22 cellular contexts compared by ENCODE assay signal in the genomic region with DNA sequence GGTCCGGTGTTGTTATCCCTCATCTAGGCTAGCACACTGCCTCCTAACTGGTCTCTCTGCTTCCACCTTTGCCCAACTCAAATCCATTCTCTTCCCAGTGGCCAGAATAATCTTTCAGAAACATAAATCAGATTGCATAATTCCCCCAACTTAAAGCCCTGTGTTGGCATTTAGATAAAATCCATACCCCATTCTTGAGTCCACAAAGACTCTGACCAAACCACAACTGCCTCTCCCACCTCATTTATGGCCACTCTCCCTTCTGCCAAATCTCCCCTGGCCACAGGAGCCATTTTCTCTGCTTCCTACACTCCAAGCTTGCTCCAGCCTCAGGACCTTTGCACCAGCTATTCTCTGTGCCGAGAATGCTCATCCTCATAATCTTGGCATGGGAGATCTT. TPM values are rescaled to one million over a fixed set of nuclear protein-coding genes. Genes with fewer than 3 reads are reported as not detected.
A peak's percentile ranks its signal among the peaks of the same experiment; 100 is the strongest.
DNase-seq lines count a peak whose midpoint lies in the region; ATAC-seq and TF ChIP-seq lines count a peak whose summit lies in the region.
"Had no signal": no experiment of that assay in that cellular context is flagged by ENCODE, and none has a peak within 500 bp of the region (broad histone marks: within the 10 kb centered on the region; RNA-seq: fewer than 3 reads in every experiment).

No MANE protein-coding gene starts in this region.

- H2BK15ac ChIP-seq in IMR-90 (ENCODE audit: low read depth, low read length) = no peak overlapping the region

- intact Hi-C loops in IMR-90 (cut with micrococcal nuclease) = no loop called here

- CTCF ChIA-PET in IMR-90 (lab: Yijun Ruan, JAX) = no interaction called here
- CTCF ChIA-PET in activated CD4-positive, alpha-beta T cell treated with anti-CD3 and anti-CD28 coated beads, Interleukin-2, amount 10 ng/mL, durations not matched to agents 7 days and 5 days (lab: Charles Lee) = no interaction called here

- H3K4me1 ChIP-seq in IMR-90 (ENCODE audit: control insufficient read depth, insufficient read depth, low read length) (peaks cover 7% of the 10 kb centered on the region), RWPE2 (ENCODE audit: insufficient read depth, poor library complexity, severe bottlenecking) (peaks cover 30% of the 10 kb centered on the region)

- H4K20me1 ChIP-seq in IMR-90 (ENCODE audit: insufficient read depth, low read length) = no peaks in the 10 kb centered on the region

- peak overlapping the region; percentile 57; the same call in 1 of the 2 replicates for H2AK5ac ChIP-seq in IMR-90 (ENCODE audit: low read depth, low read length)

- no TSS peak for BruUV-seq in IMR-90 (replicated peaks; lab: Mats Ljungman, UMichigan)

- H3K9ac ChIP-seq in IMR-90 (ENCODE audit: low read depth, low read length) = no peak overlapping the region

- H3K27me3 ChIP-seq in IMR-90 (ENCODE audit: control insufficient read depth, insufficient read depth, low read length) (no peaks in the 10 kb centered on the region), RWPE2 (ENCODE audit: insufficient read depth, poor library complexity, severe bottlenecking) (no peaks in the 10 kb centered on the region)
- H3K27me3 ChIP-seq: BE2C had no signal

- no peak for TF ChIP-seq RAD21 in IMR-90 (IDR thresholded peaks at IDR 0.05; ENCODE audit: low read length)

- no peak overlapping the region for H2BK20ac ChIP-seq in IMR-90 (ENCODE audit: low read depth, low read length)

- H3K18ac ChIP-seq in IMR-90 (ENCODE audit: low read depth, low read length) = no peak overlapping the region

- no peak overlapping the region for H2BK120ac ChIP-seq in IMR-90 (ENCODE audit: low read depth, low read length)

- no peaks in the 10 kb centered on the region for H3K79me1 ChIP-seq in IMR-90 (ENCODE audit: low read depth in 1 of 2, low read length in 2 of 2)

- H3K23ac ChIP-seq in IMR-90 (ENCODE audit: low read depth, low read length) = no peak overlapping the region

- no peak overlapping the region for H2AK9ac ChIP-seq in IMR-90 (replicated peaks; ENCODE audit: low read depth, low read length, poor library complexity)

- H3K27ac ChIP-seq in IMR-90 (ENCODE audit: insufficient read depth, low read length) (no peak overlapping the region), RWPE2 (ENCODE audit: poor library complexity, severe bottlenecking) (peak overlapping the region; percentile 79)

- POLR2A ChIA-PET in IMR-90 (lab: Charles Lee; ENCODE audit: unreplicated experiment) = no interaction called here
- POLR2A ChIA-PET in activated CD4-positive, alpha-beta T cell treated with anti-CD3 and anti-CD28 coated beads, Interleukin-2, amount 10 ng/mL, durations not matched to agents 7 days and 5 days (lab: Charles Lee) = no interaction called here

- no peaks in the 10 kb centered on the region for H3K36me3 Mint-ChIP-seq in activated CD4-positive, alpha-beta T cell treated with anti-CD3 and anti-CD28 coated beads, Interleukin-2, amount 10 ng/mL, durations not matched to agents 7 days and 5 days (ENCODE audit: low read depth)

- H3K9me1 ChIP-seq in IMR-90 (ENCODE audit: insufficient read depth, low read length) = peaks cover 6% of the 10 kb centered on the region

- no peak overlapping the region for H3K4me3 Mint-ChIP-seq in activated CD4-positive, alpha-beta T cell treated with anti-CD3 and anti-CD28 coated beads, Interleukin-2, amount 10 ng/mL, durations not matched to agents 7 days and 5 days
- H3K4me3 Mint-ChIP-seq: CD4-positive, CD25-positive, alpha-beta regulatory T cell; CD8-positive, alpha-beta memory T cell; HFFc6 had no signal

- no peak overlapping the region for H2BK5ac ChIP-seq in IMR-90 (ENCODE audit: low read depth, low read length, poor library complexity, severe bottlenecking)

- no peak overlapping the region; the same call in 1 of the 2 replicates for H4K91ac ChIP-seq in IMR-90 (ENCODE audit: insufficient read depth, low read depth, low read length)

- H3K14ac ChIP-seq in IMR-90 (replicated peaks; ENCODE audit: low read depth, low read length) = no peak overlapping the region

- in situ Hi-C loops in IMR-90 (cut with MboI; ENCODE audit: low sequenced_read_pairs) = no loop called here

- H3K27ac Mint-ChIP-seq in activated CD4-positive, alpha-beta T cell treated with anti-CD3 and anti-CD28 coated beads, Interleukin-2, amount 10 ng/mL, durations not matched to agents 7 days and 5 days = no peak overlapping the region
- H3K27ac Mint-ChIP-seq: CD4-positive, CD25-positive, alpha-beta regulatory T cell; CD8-positive, alpha-beta memory T cell; HFFc6 had no signal

- no peaks in the 10 kb centered on the region for H3K36me3 ChIP-seq in IMR-90 (ENCODE audit: control insufficient read depth, insufficient read depth, low read length)
- no peaks in the 10 kb centered on the region for H3K36me3 ChIP-seq in RWPE2 (ENCODE audit: low read depth)
- H3K36me3 ChIP-seq: BE2C had no signal

- H3K9me3 Mint-ChIP-seq in activated CD4-positive, alpha-beta T cell treated with anti-CD3 and anti-CD28 coated beads, Interleukin-2, amount 10 ng/mL, durations not matched to agents 7 days and 5 days = no peaks in the 10 kb centered on the region
- H3K9me3 Mint-ChIP-seq: CD8-positive, alpha-beta memory T cell; HFFc6 had no signal

- ATAC-seq in IMR-90 (ENCODE audit: low read depth) (no peak), RWPE2 (ENCODE audit: low read depth) (no peak)
- ATAC-seq: GM12878 had no signal

- TF ChIP-seq CTCF in IMR-90 (conservative IDR thresholded peaks at IDR 0.05; ENCODE audit: low read depth, low read length) = no peak
- no peak for TF ChIP-seq CTCF in RWPE2 (IDR thresholded peaks at IDR 0.05; ENCODE audit: poor library complexity, severe bottlenecking)
- no peak for TF ChIP-seq CTCF in fibroblast of villous mesenchyme (IDR thresholded peaks at IDR 0.05; ENCODE audit: insufficient read depth, low read depth, low read length)

- DNase-seq in IMR-90 (no peak), RWPE2 (ENCODE audit: low spot score) (no peak), fibroblast of villous mesenchyme (ENCODE audit: low read depth) (peak; percentile 73), dedifferentiated amniotic fluid mesenchymal stem cell (ENCODE audit: extremely low spot score) (no peak), SK-N-DZ (ENCODE audit: low spot score) (no peak)
- DNase-seq in activated CD4-positive, alpha-beta T cell treated with anti-CD3 and anti-CD28 coated beads, Interleukin-2, amount 10 ng/mL, durations not matched to agents 7 days and 5 days = no peak
- DNase-seq: ACHN; BE2C; C1 segment of cervical spinal cord; CD4-positive, CD25-positive, alpha-beta regulatory T cell; CD8-positive, alpha-beta memory T cell; COR-L47; DMS 273 treated with DMSO at 0.1 percent for 48 hours; DMS53; DND-41; EL; GOT3; H7; HFFc6 had no signal

- H2AFZ ChIP-seq in IMR-90 (replicated peaks; ENCODE audit: low read length, poor library complexity) = no peak overlapping the region

- H3K4me1 Mint-ChIP-seq in activated CD4-positive, alpha-beta T cell treated with anti-CD3 and anti-CD28 coated beads, Interleukin-2, amount 10 ng/mL, durations not matched to agents 7 days and 5 days = peaks cover 5% of the 10 kb centered on the region

- H3K4ac ChIP-seq in IMR-90 (ENCODE audit: low read depth, low read length) = no peak overlapping the region

- H3K9me3 ChIP-seq in IMR-90 (ENCODE audit: control insufficient read depth, insufficient read depth, low read length) (no peaks in the 10 kb centered on the region), RWPE2 (ENCODE audit: severe bottlenecking) (no peaks in the 10 kb centered on the region)
- H3K9me3 ChIP-seq: BE2C had no signal

- no peak overlapping the region for H3K4me3 ChIP-seq in IMR-90 (ENCODE audit: insufficient read depth, low read depth, low read length)
- no peak overlapping the region for H3K4me3 ChIP-seq in RWPE2 (ENCODE audit: severe bottlenecking)
- no peak overlapping the region for H3K4me3 ChIP-seq in fibroblast of villous mesenchyme (ENCODE audit: low read depth, low read length)
- H3K4me3 ChIP-seq: GM12878 had no signal

- H3K56ac ChIP-seq in IMR-90 (ENCODE audit: extremely low read depth, insufficient read depth, low read length) = no peak overlapping the region

- H3K4me2 ChIP-seq in IMR-90 (ENCODE audit: low read depth, low read length) = no peak overlapping the region

- no peak for TF ChIP-seq POLR2A in IMR-90 (IDR thresholded peaks at IDR 0.05; ENCODE audit: low read depth, low read length)

- H4K5ac ChIP-seq in IMR-90 (ENCODE audit: low read depth, low read length) = no peak overlapping the region

- no peaks in the 10 kb centered on the region for H3K27me3 Mint-ChIP-seq in activated CD4-positive, alpha-beta T cell treated with anti-CD3 and anti-CD28 coated beads, Interleukin-2, amount 10 ng/mL, durations not matched to agents 7 days and 5 days
- H3K27me3 Mint-ChIP-seq: CD4-positive, CD25-positive, alpha-beta regulatory T cell; CD8-positive, alpha-beta memory T cell had no signal

- dilution Hi-C loops in IMR-90 (cut with HindIII; ENCODE audit: low sequenced_read_pairs, unreplicated experiment) = no loop called here

- no peak overlapping the region for H4K8ac ChIP-seq in IMR-90 (ENCODE audit: low read depth in 2 of 2, low read length in 2 of 2)

- 100% methylated on average over 1 of the region's 2 CpGs; no CpG with 5 or more reads in 1 of the 2 experiments for WGBS in IMR-90 (ENCODE audit: extremely low coverage in 2 of 2, insufficient read length in 1 of 2), 2 experiments

RNA-seq across cellular contexts. Expression of gene IL18, which starts 36.8 kb away (rescaled TPM):
- total RNA-seq in IMR-90 (2012; rRNA removed) (0.54 and 0.83 TPM in 2 replicates), fibroblast of villous mesenchyme (1.6 and 2.2 TPM in 2 replicates)
- polyA plus RNA-seq in IMR-90 (2012; rRNA removed) = 0.89 and 0.96 TPM in 2 replicates
- 0.12 and 0.20 TPM in 2 replicates for polyA plus RNA-seq in IMR-90 (2012; cell fraction: cytosol; rRNA removed)
- polyA plus RNA-seq in IMR-90 (2012; cell fraction: nucleus; rRNA removed; ENCODE audit: low replicate concordance) = 0.12 and 0.50 TPM in 2 replicates
- polyA plus RNA-seq in SK-N-DZ (2014; cell fraction: cytosol; rRNA removed) = not detected in 2 replicates
- polyA plus RNA-seq in SK-N-DZ (2014; cell fraction: nucleus; rRNA removed) = not detected in 2 replicates
- total RNA-seq in activated CD4-positive, alpha-beta T cell treated with anti-CD3 and anti-CD28 coated beads, Interleukin-2, amount 10 ng/mL, durations not matched to agents 7 days and 5 days = under 1 TPM in 1 of 2 experiments, not detected in 1; 0.17 TPM
- total RNA-seq: CD8-positive, alpha-beta memory T cell; G401; H7 had no signal
- polyA plus RNA-seq: CD4-positive, CD25-positive, alpha-beta regulatory T cell; CD8-positive, alpha-beta memory T cell had no signal

RNA-seq across cellular contexts. Expression of gene TEX12, which starts 40.1 kb away (rescaled TPM):
- not detected in 2 replicates for total RNA-seq in IMR-90 (2012; rRNA removed)
- 0.12 TPM in 1 of 2 replicates, not detected in the other for polyA plus RNA-seq in IMR-90 (2012; rRNA removed)
- not detected in 2 replicates for polyA plus RNA-seq in IMR-90 (2012; cell fraction: cytosol; rRNA removed)
- 0.15 TPM in 1 of 2 replicates, not detected in the other for polyA plus RNA-seq in IMR-90 (2012; cell fraction: nucleus; rRNA removed; ENCODE audit: low replicate concordance)
- 0.32 TPM in 1 of 2 replicates, not detected in the other for total RNA-seq in fibroblast of villous mesenchyme
- 1.2 TPM in 1 of 2 replicates, not detected in the other for polyA plus RNA-seq in SK-N-DZ (2014; cell fraction: cytosol; rRNA removed)
- polyA plus RNA-seq in SK-N-DZ (2014; cell fraction: nucleus; rRNA removed) = 1.2 and 1.3 TPM in 2 replicates
- under 1 TPM; 0.20 to 0.35 TPM for total RNA-seq in activated CD4-positive, alpha-beta T cell treated with anti-CD3 and anti-CD28 coated beads, Interleukin-2, amount 10 ng/mL, durations not matched to agents 7 days and 5 days
- total RNA-seq: G401, HFFc6, HT-29 had no signal
- polyA plus RNA-seq: CD8-positive, alpha-beta memory T cell had no signal

RNA-seq across cellular contexts. Expression of gene SDHD, which starts 40.4 kb away (rescaled TPM):
- total RNA-seq in IMR-90 (2012; rRNA removed) = 83.2 and 130 TPM in 2 replicates
- polyA plus RNA-seq in IMR-90 (2012; rRNA removed) = 165 and 166 TPM in 2 replicates
- 28.8 and 42.1 TPM in 2 replicates for polyA plus RNA-seq in IMR-90 (2012; cell fraction: cytosol; rRNA removed)
- polyA plus RNA-seq in IMR-90 (2012; cell fraction: nucleus; rRNA removed; ENCODE audit: low replicate concordance) = 26.7 and 38.4 TPM in 2 replicates
- 121 and 140 TPM in 2 replicates for total RNA-seq in fibroblast of villous mesenchyme
- polyA plus RNA-seq in SK-N-DZ (2014; cell fraction: cytosol; rRNA removed) = 57.8 and 63.2 TPM in 2 replicates
- polyA plus RNA-seq in SK-N-DZ (2014; cell fraction: nucleus; rRNA removed) = 32.9 and 35.5 TPM in 2 replicates
- 10 to 100 TPM; 87.6 to 97.1 TPM for total RNA-seq in activated CD4-positive, alpha-beta T cell treated with anti-CD3 and anti-CD28 coated beads, Interleukin-2, amount 10 ng/mL, durations not matched to agents 7 days and 5 days

RNA-seq across cellular contexts. Expression of gene TIMM8B, which starts 40.5 kb away (rescaled TPM):
- 35.5 and 48.9 TPM in 2 replicates for total RNA-seq in IMR-90 (2012; rRNA removed)
- polyA plus RNA-seq in IMR-90 (2012; rRNA removed) = 103 and 119 TPM in 2 replicates
- polyA plus RNA-seq in IMR-90 (2012; cell fraction: cytosol; rRNA removed) = 51.4 and 105 TPM in 2 replicates
- 11.7 and 25.7 TPM in 2 replicates for polyA plus RNA-seq in IMR-90 (2012; cell fraction: nucleus; rRNA removed; ENCODE audit: low replicate concordance)
- total RNA-seq in fibroblast of villous mesenchyme = 57.0 and 64.3 TPM in 2 replicates
- 29.9 and 43.2 TPM in 2 replicates for polyA plus RNA-seq in SK-N-DZ (2014; cell fraction: cytosol; rRNA removed)
- polyA plus RNA-seq in SK-N-DZ (2014; cell fraction: nucleus; rRNA removed) = 45.6 and 58.3 TPM in 2 replicates
- total RNA-seq in activated CD4-positive, alpha-beta T cell treated with anti-CD3 and anti-CD28 coated beads, Interleukin-2, amount 10 ng/mL, durations not matched to agents 7 days and 5 days = 10 to 100 TPM; 46.4 to 51.4 TPM

RNA-seq across cellular contexts. Expression of gene BCO2, which starts 48.3 kb away (rescaled TPM):
- total RNA-seq in IMR-90 (2012; rRNA removed) (0.18 and 0.83 TPM in 2 replicates), fibroblast of villous mesenchyme (0.97 and 3.0 TPM in 2 replicates)
- 0.20 and 0.68 TPM in 2 replicates for polyA plus RNA-seq in IMR-90 (2012; rRNA removed)
- 0.03 and 0.04 TPM in 2 replicates for polyA plus RNA-seq in IMR-90 (2012; cell fraction: cytosol; rRNA removed)
- 0.32 and 4.6 TPM in 2 replicates for polyA plus RNA-seq in IMR-90 (2012; cell fraction: nucleus; rRNA removed; ENCODE audit: low replicate concordance)
- 0.45 TPM in 1 of 2 replicates, not detected in the other for polyA plus RNA-seq in SK-N-DZ (2014; cell fraction: cytosol; rRNA removed)
- polyA plus RNA-seq in SK-N-DZ (2014; cell fraction: nucleus; rRNA removed) = 0.72 and 3.8 TPM in 2 replicates
- total RNA-seq in activated CD4-positive, alpha-beta T cell treated with anti-CD3 and anti-CD28 coated beads, Interleukin-2, amount 10 ng/mL, durations not matched to agents 7 days and 5 days = 1 to 10 TPM; 1.2 to 2.4 TPM
- total RNA-seq: G401 had no signal
- polyA plus RNA-seq: CD4-positive, CD25-positive, alpha-beta regulatory T cell had no signal
